ENCODE assay signal across 37 cellular contexts in genomic region chr4:122475233-122475632, GRCh38. TPM values are rescaled to one million over a fixed set of nuclear protein-coding genes. Genes with fewer than 3 reads are reported as not detected.
"Had no signal": no experiment of that assay in that cellular context is flagged by ENCODE, and none has a peak within 500 bp of the region (broad histone marks: within the 10 kb centered on the region; RNA-seq: fewer than 3 reads in every experiment).

No MANE protein-coding gene starts in this region.

- FAIRE-seq: astrocyte, bronchial epithelial cell had no signal

- DNase-seq: activated effector memory CD4-positive, alpha-beta T cell treated with anti-CD3 and anti-CD28 coated beads, Interleukin-2, amount 50 U/mL, for 16 hours; activated effector memory CD4-positive, alpha-beta T cell treated with Interleukin-2 at 50 U/mL for 16 hours; activated gamma-delta T cell; activated gamma-delta T cell treated with Interleukin-2 at 50 U/mL for 16 hours; activated naive CD4-positive, alpha-beta T cell; activated naive CD4-positive, alpha-beta T cell treated with anti-CD3 and anti-CD28 coated beads for 36 hours; activated naive CD4-positive, alpha-beta T cell treated with anti-CD3 and anti-CD28 coated beads, Interleukin-2, amount 10 ng/mL, durations not matched to agents 7 days and 5 days; activated naive CD4-positive, alpha-beta T cell treated with anti-CD3 and anti-CD28 coated beads, Interleukin-2, amount 50 U/mL, for 16 hours; activated naive CD4-positive, alpha-beta T cell treated with Interleukin-2 at 50 U/mL for 16 hours; activated naive CD8-positive, alpha-beta T cell treated with anti-CD3 and anti-CD28 coated beads for 36 hours; activated naive CD8-positive, alpha-beta T cell treated with anti-CD3 and anti-CD28 coated beads, Interleukin-2, amount 10 ng/mL, durations not matched to agents 7 days and 5 days; activated naive CD8-positive, alpha-beta T cell treated with anti-CD3 and anti-CD28 coated beads, Interleukin-2, amount 50 U/mL, for 24 hours; activated T-cell treated with anti-CD3 and anti-CD28 coated beads, Interleukin-2, amount 50 U/mL, for 24 hours; activated T-cell treated with anti-CD3 and anti-CD28 coated beads, Interleukin-2, amount 50 U/mL, for 4 hours; activated T-cell treated with anti-CD3 and anti-CD28 coated beads, Interleukin-2, amount 50 U/mL, for 48 hours; activated T-cell treated with anti-CD3 and anti-CD28 coated beads, Interleukin-2, amount 50 U/mL, for 72 hours; adrenal gland; amniotic stem cell; amygdala; anterior cingulate cortex; aorta; body of pancreas; brain microvascular endothelial cell; caudate nucleus; central memory CD4-positive, alpha-beta T cell; cerebellar nuclear complex had no signal

- H3K36me3 ChIP-seq: adrenal gland, ascending aorta, brain microvascular endothelial cell, breast epithelium, cardiac muscle cell had no signal

- H3K27me3 ChIP-seq: adrenal gland, ascending aorta, body of pancreas, brain microvascular endothelial cell, breast epithelium, cardiac muscle cell had no signal

- H3K27ac ChIP-seq: adrenal gland, ascending aorta, body of pancreas, brain microvascular endothelial cell, breast epithelium, cardiac muscle cell had no signal

- H3K4me1 ChIP-seq: adrenal gland, ascending aorta, body of pancreas, breast epithelium had no signal

- H3K9me3 ChIP-seq: adrenal gland, ascending aorta, body of pancreas had no signal

- ATAC-seq: activated naive CD4-positive, alpha-beta T cell treated with anti-CD3 and anti-CD28 coated beads, Interleukin-2, amount 50 U/mL, for 72 hours; activated naive CD8-positive, alpha-beta T cell treated with anti-CD3 and anti-CD28 coated beads, Interleukin-2, amount 50 U/mL, for 24 hours; activated T-cell treated with anti-CD3 and anti-CD28 coated beads, Interleukin-2, amount 50 U/mL, for 4 hours; activated T-cell treated with anti-CD3 and anti-CD28 coated beads, Interleukin-2, amount 50 U/mL, for 72 hours; activated T-helper 17 cell treated with anti-CD3 and anti-CD28 coated beads, Interleukin-2, amount 50 U/mL, for 72 hours; body of pancreas had no signal

- H3K4me3 ChIP-seq: adrenal gland, ascending aorta, body of pancreas, breast epithelium, cardiac muscle cell had no signal

RNA-seq across cellular contexts. Expression of gene IL2, which starts 18.7 kb away (rescaled TPM):
- total RNA-seq: aorta, ascending aorta, astrocyte, body of pancreas, bronchial epithelial cell, cardiac muscle cell, cardiac septum, cerebellum, chondrocyte had no signal
- polyA plus RNA-seq: adipose tissue, adrenal gland, aorta, cardiac muscle cell had no signal
